9 cellular contexts compared by ENCODE assay signal in the genomic region with DNA sequence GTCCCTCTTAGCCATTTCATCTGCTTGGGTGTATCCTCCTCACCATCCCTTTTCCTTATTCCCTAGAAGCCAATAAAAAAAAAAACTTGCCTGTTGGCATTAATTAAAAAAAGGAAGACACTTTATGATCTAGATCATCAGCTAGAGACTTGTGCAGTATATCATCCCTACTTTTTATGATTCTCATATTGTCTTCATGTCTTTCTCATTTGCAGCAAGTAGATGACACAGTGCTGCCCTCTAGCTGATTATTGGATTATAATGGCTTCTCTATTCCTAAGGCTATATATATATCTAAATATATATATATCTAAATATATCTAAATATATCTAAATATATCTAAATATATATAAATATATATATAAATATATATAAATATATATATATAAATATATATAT.
DNase-seq lines count a peak whose midpoint lies in the region; ATAC-seq and TF ChIP-seq lines count a peak whose summit lies in the region.
"Had no signal": no experiment of that assay in that cellular context is flagged by ENCODE, and none has a peak within 500 bp of the region (broad histone marks: within the 10 kb centered on the region; RNA-seq: fewer than 3 reads in every experiment).

No MANE protein-coding gene starts in this region.

- TF ChIP-seq CTCF in KMS-11 (conservative IDR thresholded peaks at IDR 0.05; ENCODE audit: low read depth, low read length) (peak; percentile 67; the same call in 1 of the 2 replicates), fibroblast of villous mesenchyme (IDR thresholded peaks at IDR 0.05; ENCODE audit: insufficient read depth, low read depth, low read length) (peak; percentile 49)

- DNase-seq in DMS153 (lab: John Stamatoyannopoulos, UW): peak; percentile 14
- peak; percentile 49 for DNase-seq in RPMI8226
- peak; percentile 62 for DNase-seq in fibroblast of villous mesenchyme (ENCODE audit: low read depth)
- DNase-seq in stimulated activated CD4-positive, alpha-beta T cell treated with anti-CD3 and anti-CD28 coated beads, Interleukin-2, amount 100 ng/mL, for 24 hours: no peak

- ATAC-seq in GM21786 (IDR thresholded peaks at IDR 0.05; ENCODE audit: unreplicated experiment): no peak
- ATAC-seq in esophagus mucosa: no peak
- ATAC-seq in HG02870 (IDR thresholded peaks at IDR 0.05; ENCODE audit: unreplicated experiment): no peak

- H3K4me1 ChIP-seq in KMS-11 (ENCODE audit: low read depth, poor library complexity, severe bottlenecking): peaks cover 22% of the 10 kb centered on the region

- no peak overlapping the region for H2AFZ ChIP-seq in KMS-11 (ENCODE audit: low read depth)

- no peak overlapping the region for H3K4me2 ChIP-seq in KMS-11

- no peaks in the 10 kb centered on the region for H4K20me1 ChIP-seq in KMS-11 (ENCODE audit: insufficient read depth)

- no peaks in the 10 kb centered on the region for H3K79me2 ChIP-seq in KMS-11 (ENCODE audit: insufficient read depth, low read depth)

- no peak overlapping the region for H3K9ac ChIP-seq in KMS-11

- no peaks in the 10 kb centered on the region for H3K36me3 ChIP-seq in KMS-11 (ENCODE audit: insufficient read depth)
- H3K36me3 ChIP-seq: thoracic aorta had no signal

- no peaks in the 10 kb centered on the region for H3K27me3 ChIP-seq in KMS-11 (ENCODE audit: insufficient read depth, low read depth)

- H3K4me3 ChIP-seq in KMS-11 (IDR thresholded peaks at IDR 0.05; ENCODE audit: insufficient read depth, low read depth, low read length) (no peak overlapping the region), fibroblast of villous mesenchyme (ENCODE audit: low read depth, low read length) (no peak overlapping the region)
- H3K4me3 ChIP-seq: thoracic aorta had no signal

- H3K27ac ChIP-seq in KMS-11: no peak overlapping the region; the same call in 1 of the 2 replicates
- H3K27ac ChIP-seq: thoracic aorta had no signal

Comparison
In these comparisons a context has a peak if more than half of its experiments do, and no peak if none do; other contexts are left out.
1. DNase-seq: peak in DMS153 (single experiment), RPMI8226 (single experiment) and fibroblast of villous mesenchyme (single experiment); none in stimulated activated CD4-positive, alpha-beta T cell treated with anti-CD3 and anti-CD28 coated beads, Interleukin-2, amount 100 ng/mL, for 24 hours (0 of 2).